In genomic region chr9:82148849-82149544, GRCh38 we compare ENCODE assay signal across 11 cellular contexts.
A peak's percentile ranks its signal among the peaks of the same experiment; 100 is the strongest.
DNase-seq lines count a peak whose midpoint lies in the region; FAIRE-seq and TF ChIP-seq lines count a peak whose summit lies in the region.
"Had no signal": no experiment of that assay in that cellular context is flagged by ENCODE, and none has a peak within 500 bp of the region (broad histone marks: within the 10 kb centered on the region; RNA-seq: fewer than 3 reads in every experiment).

No MANE protein-coding gene starts in this region.

- FAIRE-seq in kidney (lab: Jason Lieb, UNC) = no peak

- in situ Hi-C loops in Caki2 (cut with HindIII; ENCODE audit: low pct_unique_long_range_greater_than_20kb, low sequenced_read_pairs) = no loop called here

- peaks cover 3 to 7% of the 10 kb centered on the region in 2 donors for H3K4me1 ChIP-seq in kidney (ENCODE audit: control insufficient read depth in 1 of 2, insufficient read depth in 1 of 2, low read depth in 1 of 2, low read length in 2 of 2)

- peak overlapping the region in 1 of 2 donors; percentile 20 for H3K4me3 ChIP-seq in kidney (ENCODE audit: low read length in 2 of 2)
- H3K4me3 ChIP-seq: skin epidermis had no signal

- no peaks in the 10 kb centered on the region for H3K36me3 ChIP-seq in kidney (ENCODE audit: control insufficient read depth in 1 of 2, insufficient read depth in 2 of 2, low read length in 2 of 2)

- peak; percentile 24 for DNase-seq in Caki2 (ENCODE audit: low read depth)
- peak; percentile 15 for DNase-seq in M059J (ENCODE audit: low read depth)
- peak; percentile 87 for DNase-seq in amniotic stem cell (lab: John Stamatoyannopoulos, UW)
- DNase-seq in myocyte (ENCODE audit: low read depth) = peak; percentile 10
- DNase-seq in erythroblast (lab: John Stamatoyannopoulos, UW) = no peak
- no peak for DNase-seq in NCI-H187 treated with DMSO at 0.1 percent for 48 hours (lab: John Stamatoyannopoulos, UW)
- DNase-seq in NOMO-1 treated with dmso at 0.1 percent for 144 hours (lab: John Stamatoyannopoulos, UW; ENCODE audit: unreplicated experiment) = no peak
- DNase-seq in kidney = no peak
- DNase-seq: dermis blood vessel endothelial cell, hypothalamus had no signal

- TF ChIP-seq POLR2A in erythroblast (IDR thresholded peaks at IDR 0.05; ENCODE audit: low read length) = no peak

- H3K27ac ChIP-seq in kidney (ENCODE audit: low read depth in 2 of 2, low read length in 2 of 2) = no peak overlapping the region

- no peak overlapping the region for H3K9ac ChIP-seq in kidney (ENCODE audit: low read length in 2 of 2)

- TF ChIP-seq CTCF in kidney (IDR thresholded peaks at IDR 0.05; ENCODE audit: borderline replicate concordance, extremely low read depth, insufficient read depth) = no peak

- intact Hi-C loops in kidney (cut with DNase I) = no loop called here

- H3K9me3 ChIP-seq in kidney (ENCODE audit: control insufficient read depth in 1 of 2, low read length in 2 of 2) = no peaks in the 10 kb centered on the region

Comparison
In these comparisons a context has a peak if more than half of its experiments do, and no peak if none do; other contexts are left out.
1. DNase-seq: peak in Caki2 (single experiment), M059J (single experiment), amniotic stem cell (single experiment) and myocyte (single experiment); none in erythroblast (0 of 2), NCI-H187 treated with DMSO at 0.1 percent for 48 hours (single experiment), NOMO-1 treated with dmso at 0.1 percent for 144 hours (single experiment) and kidney (single experiment).